ENCODE assay signal across 8 cellular contexts in genomic region chr10:114821293-114821914, GRCh38. TPM values are rescaled to one million over a fixed set of nuclear protein-coding genes. Genes with fewer than 3 reads are reported as not detected.
DNase-seq lines count a peak whose midpoint lies in the region; ATAC-seq and FAIRE-seq lines count a peak whose summit lies in the region.

A gene with protein sequence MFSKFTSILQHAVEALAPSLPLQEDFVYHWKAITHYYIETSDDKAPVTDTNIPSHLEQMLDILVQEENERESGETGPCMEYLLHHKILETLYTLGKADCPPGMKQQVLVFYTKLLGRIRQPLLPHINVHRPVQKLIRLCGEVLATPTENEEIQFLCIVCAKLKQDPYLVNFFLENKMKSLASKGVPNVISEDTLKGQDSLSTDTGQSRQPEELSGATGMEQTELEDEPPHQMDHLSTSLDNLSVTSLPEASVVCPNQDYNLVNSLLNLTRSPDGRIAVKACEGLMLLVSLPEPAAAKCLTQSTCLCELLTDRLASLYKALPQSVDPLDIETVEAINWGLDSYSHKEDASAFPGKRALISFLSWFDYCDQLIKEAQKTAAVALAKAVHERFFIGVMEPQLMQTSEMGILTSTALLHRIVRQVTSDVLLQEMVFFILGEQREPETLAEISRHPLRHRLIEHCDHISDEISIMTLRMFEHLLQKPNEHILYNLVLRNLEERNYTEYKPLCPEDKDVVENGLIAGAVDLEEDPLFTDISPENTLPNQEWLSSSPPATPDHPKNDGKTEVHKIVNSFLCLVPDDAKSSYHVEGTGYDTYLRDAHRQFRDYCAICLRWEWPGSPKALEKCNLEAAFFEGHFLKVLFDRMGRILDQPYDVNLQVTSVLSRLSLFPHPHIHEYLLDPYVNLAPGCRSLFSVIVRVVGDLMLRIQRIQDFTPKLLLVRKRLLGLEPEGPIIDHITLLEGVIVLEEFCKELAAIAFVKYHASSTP (plus strand): TSS chr10:114821780. CDS start chr10:114822079, 299 bp downstream.

- ATAC-seq in GM19452 (IDR thresholded peaks at IDR 0.05; ENCODE audit: unreplicated experiment) (peak; percentile 77), HG03575 (IDR thresholded peaks at IDR 0.05; ENCODE audit: extremely low read depth, insufficient number of reproducible peaks, low FRiP score, unreplicated experiment) (peak; percentile 27)
- ATAC-seq in naive thymus-derived CD8-positive, alpha-beta T cell = peak; percentile 90 to 91

- peak within 1 kb of the TSS; percentile 89 to 96 (median 92) for H3K4me3 Mint-ChIP-seq in naive thymus-derived CD8-positive, alpha-beta T cell

- peak within 1 kb of the TSS; percentile 90 to 98 (median 95) for H3K27ac Mint-ChIP-seq in naive thymus-derived CD8-positive, alpha-beta T cell

- POLR2A ChIA-PET in naive thymus-derived CD8-positive, alpha-beta T cell (lab: Charles Lee) = interaction anchor here (0.7 to 1.5 kb wide), 8 partner anchors 12 to 517 kb away, joined by 3 to 10 read pairs (median 4); partner anchors contain the start of gene TRUB1

- DNase-seq in D341Med (ENCODE audit: low spot score) (peak; percentile 90), RCC 7860 (ENCODE audit: low spot score) (peak; percentile 50), activated T-helper 1 cell treated with Interleukin-2 at 50 U/mL for 16 hours (ENCODE audit: low read depth) (peak; percentile 79), fibroblast of gingiva (ENCODE audit: low read depth) (peak; percentile 69)
- DNase-seq in naive thymus-derived CD8-positive, alpha-beta T cell = peak; percentile 72 to 90 (median 87)
- DNase-seq in stimulated activated naive CD4-positive, alpha-beta T cell treated with Interleukin-2 at 50 U/mL for 16 hours (lab: John Stamatoyannopoulos, UW) = peak; percentile 74

- peaks cover 0 to 7% (median 2%) of the 10 kb centered on the region in 5 donors for H3K27me3 Mint-ChIP-seq in naive thymus-derived CD8-positive, alpha-beta T cell

- peaks cover 0 to 6% (median 0%) of the 10 kb centered on the region in 3 donors for H3K36me3 Mint-ChIP-seq in naive thymus-derived CD8-positive, alpha-beta T cell

- peaks cover 15 to 36% (median 35%) of the 10 kb centered on the region in 4 donors for H3K4me1 Mint-ChIP-seq in naive thymus-derived CD8-positive, alpha-beta T cell

- FAIRE-seq in RCC 7860 (lab: Jason Lieb, UNC) = no peak

- H3K9me3 Mint-ChIP-seq in naive thymus-derived CD8-positive, alpha-beta T cell = no peaks in the 10 kb centered on the region

RNA-seq across cellular contexts. Expression of the gene that starts here (rescaled TPM):
- 10 to 100 TPM; 24.8 to 25.1 TPM for total RNA-seq in naive thymus-derived CD8-positive, alpha-beta T cell
- polyA plus RNA-seq in naive thymus-derived CD8-positive, alpha-beta T cell = 1 to 10 TPM; 4.9 to 7.6 (median 6.5) TPM

Comparison
In these comparisons a context has a peak if more than half of its experiments do, and no peak if none do; other contexts are left out.
1. Peak in every context shown above with its lines: DNase-seq and ATAC-seq.
2. ATAC-seq: peak in every context shown above with its lines; median percentile 90 in naive thymus-derived CD8-positive, alpha-beta T cell; 77 in GM19452; 27 in HG03575.